In genomic region chr12:45208604-45209487, GRCh38 we compare ENCODE assay signal across 15 cellular contexts. TPM values are rescaled to one million over a fixed set of nuclear protein-coding genes. Genes with fewer than 3 reads are reported as not detected.
DNase-seq lines count a peak whose midpoint lies in the region; ATAC-seq and TF ChIP-seq lines count a peak whose summit lies in the region.
"Had no signal": no experiment of that assay in that cellular context is flagged by ENCODE, and none has a peak within 500 bp of the region (broad histone marks: within the 10 kb centered on the region; RNA-seq: fewer than 3 reads in every experiment).

No MANE protein-coding gene starts in this region.

- H3K79me2 ChIP-seq in trophoblast cell (ENCODE audit: control insufficient read depth, insufficient read depth, low read length, poor library complexity) = no peaks in the 10 kb centered on the region

- TF ChIP-seq POLR2A in stomach (IDR thresholded peaks at IDR 0.05) = no peak

- H3K23ac ChIP-seq in trophoblast cell (ENCODE audit: low read length) = no peak overlapping the region

- H3K4me3 ChIP-seq in trophoblast cell (ENCODE audit: low read depth, low read length) = no peak overlapping the region
- H3K4me3 ChIP-seq in stomach = no peak overlapping the region
- H3K4me3 ChIP-seq: smooth muscle cell had no signal

- no peak overlapping the region for H3K4me3 Mint-ChIP-seq in activated CD4-positive, alpha-beta T cell treated with anti-CD3 and anti-CD28 coated beads for 36 hours
- H3K4me3 Mint-ChIP-seq in activated CD4-positive, alpha-beta T cell treated with anti-CD3 and anti-CD28 coated beads, Interleukin-2, amount 10 ng/mL, durations not matched to agents 7 days and 5 days = no peak overlapping the region
- H3K4me3 Mint-ChIP-seq in dendritic cell treated with granulocyte-macrophage colony-stimulating factor and Interleukin-4, amounts not matched to agents 40 ng/mL and 50 ng/mL, for 4 days = no peak overlapping the region
- H3K4me3 Mint-ChIP-seq: activated naive CD8-positive, alpha-beta T cell; memory B cell had no signal

- WGBS in trophoblast cell (ENCODE audit: extremely low coverage, insufficient coverage, insufficient read length) = no CpG with 5 or more reads among the region's 9 CpGs
- WGBS in stomach, 5 donors = 81 to 86% (median 83%) methylated on average over 9 of the region's 9 CpGs

- ATAC-seq in activated CD4-positive, alpha-beta T cell treated with anti-CD3 and anti-CD28 coated beads for 36 hours = peak; percentile 71

- no peaks in the 10 kb centered on the region for H3K36me3 Mint-ChIP-seq in activated CD4-positive, alpha-beta T cell treated with anti-CD3 and anti-CD28 coated beads for 36 hours (ENCODE audit: low read depth)
- H3K36me3 Mint-ChIP-seq in activated CD4-positive, alpha-beta T cell treated with anti-CD3 and anti-CD28 coated beads, Interleukin-2, amount 10 ng/mL, durations not matched to agents 7 days and 5 days (ENCODE audit: low read depth) = peaks cover 2% of the 10 kb centered on the region
- no peaks in the 10 kb centered on the region for H3K36me3 Mint-ChIP-seq in dendritic cell treated with granulocyte-macrophage colony-stimulating factor and Interleukin-4, amounts not matched to agents 40 ng/mL and 50 ng/mL, for 4 days (ENCODE audit: low read depth)

- H3K27me3 ChIP-seq in trophoblast cell (ENCODE audit: insufficient read depth, low read length) (no peaks in the 10 kb centered on the region), stomach (no peaks in the 10 kb centered on the region)

- intact Hi-C loops in activated CD4-positive, alpha-beta T cell treated with anti-CD3 and anti-CD28 coated beads for 36 hours (cut with DNase I, micrococcal nuclease) = no loop called here
- intact Hi-C loops in dendritic cell treated with granulocyte-macrophage colony-stimulating factor and Interleukin-4, amounts not matched to agents 40 ng/mL and 50 ng/mL, for 4 days (cut with micrococcal nuclease) = no loop called here
- intact Hi-C loops in stomach (cut with DNase I; ENCODE audit: low total_unique reads) = no loop called here

- no peak overlapping the region for H3K18ac ChIP-seq in trophoblast cell (ENCODE audit: low read length)

- H2AK5ac ChIP-seq in trophoblast cell (ENCODE audit: low read length) = no peak overlapping the region

- H4K12ac ChIP-seq in trophoblast cell (ENCODE audit: low read depth, low read length) = no peak overlapping the region

- POLR2A ChIA-PET in activated CD4-positive, alpha-beta T cell treated with anti-CD3 and anti-CD28 coated beads for 36 hours (lab: Charles Lee) = no interaction called here
- POLR2A ChIA-PET in activated CD4-positive, alpha-beta T cell treated with anti-CD3 and anti-CD28 coated beads, Interleukin-2, amount 10 ng/mL, durations not matched to agents 7 days and 5 days (lab: Charles Lee) = no interaction called here

- no peak overlapping the region for H2BK120ac ChIP-seq in trophoblast cell (ENCODE audit: insufficient read depth, low read length, poor library complexity)

- no peak for TF ChIP-seq EP300 in stomach (IDR thresholded peaks at IDR 0.05)

- H4K8ac ChIP-seq in trophoblast cell (ENCODE audit: low read depth, low read length) = no peak overlapping the region

- H3K4me1 ChIP-seq in trophoblast cell (ENCODE audit: control insufficient read depth in 1 of 2, insufficient read depth in 2 of 2, low read length in 2 of 2) (no peaks in the 10 kb centered on the region), stomach (no peaks in the 10 kb centered on the region)

- CTCF ChIA-PET in activated CD4-positive, alpha-beta T cell treated with anti-CD3 and anti-CD28 coated beads for 36 hours (lab: Charles Lee) = no interaction called here
- CTCF ChIA-PET in activated CD4-positive, alpha-beta T cell treated with anti-CD3 and anti-CD28 coated beads, Interleukin-2, amount 10 ng/mL, durations not matched to agents 7 days and 5 days (lab: Charles Lee) = no interaction called here

- no peak overlapping the region for H2BK5ac ChIP-seq in trophoblast cell (ENCODE audit: low read depth, low read length, poor library complexity)

- no peak for TF ChIP-seq CTCF in stomach (IDR thresholded peaks at IDR 0.05)

- no peaks in the 10 kb centered on the region for H3K9me3 ChIP-seq in trophoblast cell (ENCODE audit: insufficient read depth, low read depth, low read length)
- H3K9me3 ChIP-seq in stomach = no peaks in the 10 kb centered on the region

- peak overlapping the region; percentile 4 for H3K9ac ChIP-seq in trophoblast cell (ENCODE audit: low read length)

- H3K27me3 Mint-ChIP-seq in activated CD4-positive, alpha-beta T cell treated with anti-CD3 and anti-CD28 coated beads for 36 hours = no peaks in the 10 kb centered on the region
- H3K27me3 Mint-ChIP-seq in activated CD4-positive, alpha-beta T cell treated with anti-CD3 and anti-CD28 coated beads, Interleukin-2, amount 10 ng/mL, durations not matched to agents 7 days and 5 days = no peaks in the 10 kb centered on the region
- H3K27me3 Mint-ChIP-seq in dendritic cell treated with granulocyte-macrophage colony-stimulating factor and Interleukin-4, amounts not matched to agents 40 ng/mL and 50 ng/mL, for 4 days = no peaks in the 10 kb centered on the region
- H3K27me3 Mint-ChIP-seq: activated naive CD8-positive, alpha-beta T cell; memory B cell had no signal

- H3K27ac ChIP-seq in trophoblast cell (ENCODE audit: low read depth, low read length) (no peak overlapping the region), stomach (no peak overlapping the region)

- H2BK12ac ChIP-seq in trophoblast cell (ENCODE audit: low read length) = no peak overlapping the region

- H3K36me3 ChIP-seq in trophoblast cell (ENCODE audit: control insufficient read depth in 1 of 2, insufficient read depth in 2 of 2, low read length in 2 of 2) = no peaks in the 10 kb centered on the region
- H3K36me3 ChIP-seq in stomach = no peaks in the 10 kb centered on the region

- no peaks in the 10 kb centered on the region for H3K9me3 Mint-ChIP-seq in activated CD4-positive, alpha-beta T cell treated with anti-CD3 and anti-CD28 coated beads for 36 hours (ENCODE audit: low read depth)
- H3K9me3 Mint-ChIP-seq in activated CD4-positive, alpha-beta T cell treated with anti-CD3 and anti-CD28 coated beads, Interleukin-2, amount 10 ng/mL, durations not matched to agents 7 days and 5 days = no peaks in the 10 kb centered on the region
- no peaks in the 10 kb centered on the region for H3K9me3 Mint-ChIP-seq in dendritic cell treated with granulocyte-macrophage colony-stimulating factor and Interleukin-4, amounts not matched to agents 40 ng/mL and 50 ng/mL, for 4 days
- H3K9me3 Mint-ChIP-seq: memory B cell had no signal

- H3K27ac Mint-ChIP-seq in activated CD4-positive, alpha-beta T cell treated with anti-CD3 and anti-CD28 coated beads for 36 hours = no peak overlapping the region
- no peak overlapping the region for H3K27ac Mint-ChIP-seq in activated CD4-positive, alpha-beta T cell treated with anti-CD3 and anti-CD28 coated beads, Interleukin-2, amount 10 ng/mL, durations not matched to agents 7 days and 5 days
- H3K27ac Mint-ChIP-seq in dendritic cell treated with granulocyte-macrophage colony-stimulating factor and Interleukin-4, amounts not matched to agents 40 ng/mL and 50 ng/mL, for 4 days = peak overlapping the region; percentile 42
- H3K27ac Mint-ChIP-seq: activated naive CD8-positive, alpha-beta T cell; memory B cell had no signal

- no peak overlapping the region for H3K14ac ChIP-seq in trophoblast cell (ENCODE audit: low read length)

- H2AFZ ChIP-seq in trophoblast cell (ENCODE audit: insufficient read depth, low read length, poor library complexity) = no peak overlapping the region

- DNase-seq in activated CD4-positive, alpha-beta T cell treated with anti-CD3 and anti-CD28 coated beads for 36 hours = peak; percentile 27
- no peak for DNase-seq in activated CD4-positive, alpha-beta T cell treated with anti-CD3 and anti-CD28 coated beads, Interleukin-2, amount 10 ng/mL, durations not matched to agents 7 days and 5 days
- DNase-seq in NCI-H460 (ENCODE audit: extremely low read depth, low read depth) (peak; percentile 33), trophoblast cell (no peak), stomach (no peak), UCSD-AML1 (lab: John Stamatoyannopoulos, UW; ENCODE audit: unreplicated experiment) (no peak)
- no peak for DNase-seq in effector CD4-positive, alpha-beta T cell
- DNase-seq: Calu3, NCI-H146, NCI-H69, SHP77 treated with DMSO at 0.1 percent for 48 hours had no signal

- H3K4me2 ChIP-seq in trophoblast cell (ENCODE audit: low read length) = no peak overlapping the region
- H3K4me2 ChIP-seq: smooth muscle cell had no signal

- H3K4me1 Mint-ChIP-seq in activated CD4-positive, alpha-beta T cell treated with anti-CD3 and anti-CD28 coated beads for 36 hours = peaks cover 10% of the 10 kb centered on the region
- peaks cover 5% of the 10 kb centered on the region for H3K4me1 Mint-ChIP-seq in activated CD4-positive, alpha-beta T cell treated with anti-CD3 and anti-CD28 coated beads, Interleukin-2, amount 10 ng/mL, durations not matched to agents 7 days and 5 days
- peaks cover 20% of the 10 kb centered on the region for H3K4me1 Mint-ChIP-seq in dendritic cell treated with granulocyte-macrophage colony-stimulating factor and Interleukin-4, amounts not matched to agents 40 ng/mL and 50 ng/mL, for 4 days (ENCODE audit: low read depth)

- no peaks in the 10 kb centered on the region for H3K79me1 ChIP-seq in trophoblast cell (ENCODE audit: low read length)

- no peak overlapping the region for H4K91ac ChIP-seq in trophoblast cell (ENCODE audit: low read depth, low read length)

- no peak overlapping the region for H3K4ac ChIP-seq in trophoblast cell (ENCODE audit: low read depth, low read length)

RNA-seq across cellular contexts. Expression of gene ANO6, which starts 7.0 kb away (rescaled TPM):
- 10 to 100 TPM; 18.7 to 20.3 TPM for total RNA-seq in activated CD4-positive, alpha-beta T cell treated with anti-CD3 and anti-CD28 coated beads for 36 hours
- 10 to 100 TPM; 27.3 to 32.0 TPM for total RNA-seq in activated CD4-positive, alpha-beta T cell treated with anti-CD3 and anti-CD28 coated beads, Interleukin-2, amount 10 ng/mL, durations not matched to agents 7 days and 5 days
- 66.8 and 70.3 TPM in 2 replicates for total RNA-seq in NCI-H460 (2014; rRNA removed; shearing (Covaris generic))
- polyA plus RNA-seq in NCI-H460 (2014; cell fraction: nucleus; rRNA removed) = 18.7 and 26.2 TPM in 2 replicates
- 83.5 and 86.6 TPM in 2 replicates for polyA plus RNA-seq in trophoblast cell (2013)
- total RNA-seq in stomach = 10 to 100 TPM in 4 of 5 donors, 1 to 10 TPM in 1; 8.1 to 78.8 (median 43.3) TPM
- polyA plus RNA-seq in stomach = 1 to 10 TPM; 4.4 to 7.3 (median 4.7) TPM

Comparison
In these comparisons a context has a peak if more than half of its experiments do, and no peak if none do; other contexts are left out.
1. DNase-seq: peak in activated CD4-positive, alpha-beta T cell treated with anti-CD3 and anti-CD28 coated beads for 36 hours (single experiment) and NCI-H460 (single experiment); none in activated CD4-positive, alpha-beta T cell treated with anti-CD3 and anti-CD28 coated beads, Interleukin-2, amount 10 ng/mL, durations not matched to agents 7 days and 5 days (single experiment), trophoblast cell (0 of 2), stomach (single experiment), effector CD4-positive, alpha-beta T cell (single experiment) and UCSD-AML1 (single experiment).